ENCODE assay signal across 12 cellular contexts in genomic region chr12:80299976-80300375, GRCh38.
A peak's percentile ranks its signal among the peaks of the same experiment; 100 is the strongest.
DNase-seq lines count a peak whose midpoint lies in the region; ATAC-seq and TF ChIP-seq lines count a peak whose summit lies in the region.
"Had no signal": no experiment of that assay in that cellular context is flagged by ENCODE, and none has a peak within 500 bp of the region (broad histone marks: within the 10 kb centered on the region; RNA-seq: fewer than 3 reads in every experiment).

No MANE protein-coding gene starts in this region.

- TF ChIP-seq CTCF in OCI-LY3 (IDR thresholded peaks at IDR 0.05; ENCODE audit: low read depth, low read length) = no peak

- peak overlapping the region; percentile 39; the same call in 1 of the 2 replicates for H2AFZ ChIP-seq in OCI-LY3 (ENCODE audit: low read depth, low read length)

- H3K27me3 ChIP-seq in OCI-LY3 (ENCODE audit: low read depth, low read length) = no peaks in the 10 kb centered on the region

- peak overlapping the region; percentile 47 for H3K4me2 ChIP-seq in OCI-LY3 (ENCODE audit: low read length)

- H3K4me3 ChIP-seq in OCI-LY3 (ENCODE audit: low read length) = peak overlapping the region; percentile 18; the same call in 1 of the 2 replicates

- H3K36me3 ChIP-seq in OCI-LY3 (replicated peaks; ENCODE audit: low read depth, low read length) = no peaks in the 10 kb centered on the region

- ATAC-seq in GM18519 (IDR thresholded peaks at IDR 0.05; ENCODE audit: low FRiP score, unreplicated experiment) (peak; percentile 65), GM21367 (IDR thresholded peaks at IDR 0.05; ENCODE audit: unreplicated experiment) (peak; percentile 76), HG03039 (IDR thresholded peaks at IDR 0.05; ENCODE audit: unreplicated experiment) (peak; percentile 72)
- ATAC-seq: natural killer cell, SK-N-SH treated with all-trans-retinoic acid at 6 μM for 48 hours had no signal

- DNase-seq in HT-29 (ENCODE audit: low spot score) = no peak
- no peak for DNase-seq in DMS79 treated with DMSO at 0.1 percent for 48 hours (lab: John Stamatoyannopoulos, UW)
- DNase-seq in central memory CD4-positive, alpha-beta T cell = no peak
- DNase-seq in NCI-H2227 treated with DMSO at 0.1 percent for 48 hours (lab: John Stamatoyannopoulos, UW) = no peak
- DNase-seq: Calu3, natural killer cell, NCI-H524 treated with DMSO at 0.1 percent for 48 hours had no signal

- H3K9ac ChIP-seq in OCI-LY3 (ENCODE audit: low read length) = no peak overlapping the region

- H3K4me1 ChIP-seq in OCI-LY3 (ENCODE audit: low read length) = peaks cover 17% of the 10 kb centered on the region

- H3K9me3 ChIP-seq in OCI-LY3 (ENCODE audit: insufficient read depth, low read length) = no peaks in the 10 kb centered on the region

- no peaks in the 10 kb centered on the region for H4K20me1 ChIP-seq in OCI-LY3 (ENCODE audit: insufficient read depth, low read length)

- no peaks in the 10 kb centered on the region for H3K79me2 ChIP-seq in OCI-LY3 (ENCODE audit: low read length)

- H3K27ac ChIP-seq in OCI-LY3 (ENCODE audit: low read length) = no peak overlapping the region
